ENCODE assay signal across 8 cellular contexts in the genomic region with DNA sequence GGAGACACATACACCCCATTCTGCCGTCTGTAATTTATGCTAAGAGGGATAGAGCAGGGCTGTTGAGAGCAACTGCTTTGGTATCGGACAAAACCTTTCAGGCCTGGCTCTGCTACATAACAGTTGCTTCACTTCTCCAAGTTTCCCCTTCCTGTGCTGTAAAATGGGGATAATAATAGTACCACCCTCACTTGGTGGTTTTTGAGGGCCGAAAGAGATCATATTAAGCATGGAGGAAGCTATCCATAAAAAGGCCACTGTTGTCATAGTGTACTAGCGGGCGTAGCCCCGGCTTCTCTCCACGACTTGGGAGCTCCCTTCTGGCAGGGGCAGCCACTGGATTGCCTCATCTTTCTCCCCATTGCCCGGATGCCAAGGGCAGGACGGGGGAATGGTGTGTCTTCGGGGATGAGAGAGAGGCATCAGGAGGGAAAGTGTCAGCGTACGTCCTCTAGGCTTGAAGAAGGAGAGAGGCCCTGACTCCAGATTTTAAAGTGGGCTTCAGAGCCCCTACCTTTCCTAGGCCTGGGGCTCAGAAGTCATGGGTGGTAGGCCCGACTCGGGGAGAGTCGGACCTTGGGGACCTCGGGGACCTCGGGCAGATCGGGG. TPM values are rescaled to one million over a fixed set of nuclear protein-coding genes. Genes with fewer than 3 reads are reported as not detected.
DNase-seq lines count a peak whose midpoint lies in the region; ATAC-seq and TF ChIP-seq lines count a peak whose summit lies in the region.

No MANE protein-coding gene starts in this region.

- H3K4me1 ChIP-seq in left ventricle myocardium inferior (peaks cover 54% of the 10 kb centered on the region), adrenal gland (replicated peaks in 1 of 2) (peaks cover 12 to 16% of the 10 kb centered on the region in 2 donors)

- peaks cover 51% of the 10 kb centered on the region for H3K4me1 Mint-ChIP-seq in stimulated activated memory B cell treated with anti-CD40 and anti-IgM and Interleukin-4, amounts not matched to agents 10 μg/mL and 1 μg/mL and 100 μg/mL, for 72 hours

- 49 to 75% (median 53%) methylated on average over 9 to 18 of the region's 18 CpGs for WGBS in adrenal gland, 4 donors

- H3K9me3 ChIP-seq in left ventricle myocardium inferior (replicated peaks) (no peaks in the 10 kb centered on the region), adrenal gland (replicated peaks in 1 of 3) (no peaks in the 10 kb centered on the region)

- no peaks in the 10 kb centered on the region for H3K27me3 Mint-ChIP-seq in stimulated activated memory B cell treated with anti-CD40 and anti-IgM and Interleukin-4, amounts not matched to agents 10 μg/mL and 1 μg/mL and 100 μg/mL, for 72 hours

- DNase-seq in HK-2 (ENCODE audit: unreplicated experiment) (peak; percentile 8), UCSD-AML1 (lab: John Stamatoyannopoulos, UW; ENCODE audit: unreplicated experiment) (peak; percentile 48), left ventricle myocardium inferior (no peak), G401 (ENCODE audit: low spot score) (no peak), mucosa of gallbladder (ENCODE audit: low spot score) (no peak), adrenal gland (no peak)

- intact Hi-C loops in left ventricle myocardium inferior (cut with micrococcal nuclease) (no loop called here), adrenal gland (cut with DNase I) (no loop called here)

- H3K27ac ChIP-seq in left ventricle myocardium inferior (replicated peaks), result peak overlapping the region; percentile 58
- no peak overlapping the region for H3K27ac ChIP-seq in adrenal gland

- H3K4me3 ChIP-seq in left ventricle myocardium inferior, result peak overlapping the region; percentile 70
- H3K4me3 ChIP-seq in adrenal gland, result peak overlapping the region in 1 of 4 donors; percentile 31

- H3K4me3 Mint-ChIP-seq in stimulated activated memory B cell treated with anti-CD40 and anti-IgM and Interleukin-4, amounts not matched to agents 10 μg/mL and 1 μg/mL and 100 μg/mL, for 72 hours, result peak overlapping the region; percentile 88

- peaks cover 24% of the 10 kb centered on the region for H3K36me3 Mint-ChIP-seq in stimulated activated memory B cell treated with anti-CD40 and anti-IgM and Interleukin-4, amounts not matched to agents 10 μg/mL and 1 μg/mL and 100 μg/mL, for 72 hours

- H3K27me3 ChIP-seq in left ventricle myocardium inferior (ENCODE audit: low read depth), result peaks cover 34% of the 10 kb centered on the region
- H3K27me3 ChIP-seq in adrenal gland, result no peaks in the 10 kb centered on the region

- ATAC-seq in stimulated activated memory B cell treated with anti-CD40 and anti-IgM and Interleukin-4, amounts not matched to agents 10 μg/mL and 1 μg/mL and 100 μg/mL, for 72 hours, result no peak
- ATAC-seq in GM21381 (IDR thresholded peaks at IDR 0.05; ENCODE audit: unreplicated experiment), result no peak

- H3K27ac Mint-ChIP-seq in stimulated activated memory B cell treated with anti-CD40 and anti-IgM and Interleukin-4, amounts not matched to agents 10 μg/mL and 1 μg/mL and 100 μg/mL, for 72 hours, result peak overlapping the region; percentile 86

- TF ChIP-seq POLR2A in adrenal gland (IDR thresholded peaks at IDR 0.05), result no peak

- in situ Hi-C loops in G401 (cut with HindIII; ENCODE audit: low sequenced_read_pairs), result no loop called here

- no peaks in the 10 kb centered on the region for H3K36me3 ChIP-seq in left ventricle myocardium inferior
- no peaks in the 10 kb centered on the region for H3K36me3 ChIP-seq in adrenal gland (replicated peaks in 1 of 2)

- TF ChIP-seq CTCF in left ventricle myocardium inferior (IDR thresholded peaks at IDR 0.05; ENCODE audit: borderline replicate concordance) (no peak), adrenal gland (IDR thresholded peaks at IDR 0.05) (no peak)

- no peaks in the 10 kb centered on the region for H3K9me3 Mint-ChIP-seq in stimulated activated memory B cell treated with anti-CD40 and anti-IgM and Interleukin-4, amounts not matched to agents 10 μg/mL and 1 μg/mL and 100 μg/mL, for 72 hours

RNA-seq across cellular contexts. Expression of a gene that starts 0.6 kb away (rescaled TPM):
- total RNA-seq in left ventricle myocardium inferior, result 0.22 TPM
- 4.3 and 7.9 TPM in 2 replicates for total RNA-seq in G401 (2014; rRNA removed; shearing (Covaris generic))
- total RNA-seq in mucosa of gallbladder, result 3.3 TPM
- total RNA-seq in adrenal gland, result 1 to 10 TPM in 5 of 8 donors, under 1 TPM in 3; 0.17 to 3.2 (median 1.3) TPM
- 1 to 10 TPM; 1.1 to 2.4 (median 1.7) TPM for polyA plus RNA-seq in adrenal gland

RNA-seq across cellular contexts. Expression of a gene that starts 52.6 kb away (rescaled TPM):
- total RNA-seq in left ventricle myocardium inferior (0.44 TPM), mucosa of gallbladder (4.4 TPM), adrenal gland (under 1 TPM in 7 of 8 donors, not detected in 1; 0.24 to 0.69 (median 0.36) TPM)
- 8.2 and 11.3 TPM in 2 replicates for total RNA-seq in G401 (2014; rRNA removed; shearing (Covaris generic))
- polyA plus RNA-seq in adrenal gland, result under 1 TPM; 0.07 to 0.40 (median 0.24) TPM

Comparison
In these comparisons a context has a peak if more than half of its experiments do, and no peak if none do; other contexts are left out.
1. DNase-seq: peak in HK-2 (single experiment) and UCSD-AML1 (single experiment); none in left ventricle myocardium inferior (single experiment), G401 (single experiment), mucosa of gallbladder (single experiment) and adrenal gland (0 of 7).